ENCODE assay signal across 1 cellular context in genomic region chr3:101676219-101676764, GRCh38.
TF ChIP-seq lines count a peak whose summit lies in the region.

No MANE protein-coding gene starts in this region.

TF ChIP-seq in endothelial cell of umbilical vein, 7 proteins besides CTCF, POLR2A, EP300 and RAD21:
- TF ChIP-seq MAX (IDR thresholded peaks at IDR 0.05; ENCODE audit: insufficient read depth, insufficient read length) (no peak), POLR2AphosphoS5 (IDR thresholded peaks at IDR 0.05; ENCODE audit: insufficient read depth, low read depth, low read length) (peak; percentile 78)
